7 cellular contexts compared by ENCODE assay signal in genomic region chr7:143555968-143556367, GRCh38. TPM values are rescaled to one million over a fixed set of nuclear protein-coding genes. Genes with fewer than 3 reads are reported as not detected.
"Had no signal": no experiment of that assay in that cellular context is flagged by ENCODE, and none has a peak within 500 bp of the region (broad histone marks: within the 10 kb centered on the region; RNA-seq: fewer than 3 reads in every experiment).

No MANE protein-coding gene starts in this region.

RNA-seq across cellular contexts. Expression of gene CTAGE15, which starts 15.6 kb away (rescaled TPM):
- total RNA-seq: activated naive CD4-positive, alpha-beta T cell treated with anti-CD3 and anti-CD28 coated beads for 36 hours; adrenal gland; astrocyte; bronchial epithelial cell; cardiac septum had no signal
- polyA plus RNA-seq: aorta, cardiac muscle cell had no signal
